In genomic region chr12:46372131-46372851, GRCh38 we compare ENCODE assay signal across 1 cellular context.
TF ChIP-seq lines count a peak whose summit lies in the region.

SLC38A2 (minus strand) TSS chr12:46372773; CDS start chr12:46371293, 1,480 bp downstream.

TF ChIP-seq in HEK293, 187 proteins besides CTCF, POLR2A, EP300 and RAD21 (continued from another document and continues in another):
- no peak for TF ChIP-seq PRDM6 (tag by site-specific recombination; IDR thresholded peaks at IDR 0.05)
- peak; percentile 89 for TF ChIP-seq ZFHX2 (tag by site-specific recombination; conservative IDR thresholded peaks at IDR 0.05)
- TF ChIP-seq ZNF629 (tag by site-specific recombination; IDR thresholded peaks at IDR 0.05): peak; percentile 48
- 0 out of 2 replicates have a peak, but pooled peaks have one; percentile 16 for TF ChIP-seq ZNF24 (tag by site-specific recombination; IDR thresholded peaks at IDR 0.05)
- no peak for TF ChIP-seq ZNF398 (tag by site-specific recombination; IDR thresholded peaks at IDR 0.05)
- peak; percentile 49 for TF ChIP-seq SP7 (tag by site-specific recombination; IDR thresholded peaks at IDR 0.05)
- TF ChIP-seq ZBTB20 (tag by site-specific recombination; IDR thresholded peaks at IDR 0.05): no peak
- TF ChIP-seq EGR2 (tag by site-specific recombination; IDR thresholded peaks at IDR 0.05; ENCODE audit: low read depth): no peak; the same call in none of the 2 replicates
- TF ChIP-seq ZNF37A (tag by site-specific recombination; IDR thresholded peaks at IDR 0.05): no peak
- TF ChIP-seq REPIN1 (tag by site-specific recombination; IDR thresholded peaks at IDR 0.05; ENCODE audit: low read depth): no peak; the same call in 1 of the 2 replicates
- no peak for TF ChIP-seq ZNF645 (tag by site-specific recombination; IDR thresholded peaks at IDR 0.05)
- TF ChIP-seq, protein P1, sequence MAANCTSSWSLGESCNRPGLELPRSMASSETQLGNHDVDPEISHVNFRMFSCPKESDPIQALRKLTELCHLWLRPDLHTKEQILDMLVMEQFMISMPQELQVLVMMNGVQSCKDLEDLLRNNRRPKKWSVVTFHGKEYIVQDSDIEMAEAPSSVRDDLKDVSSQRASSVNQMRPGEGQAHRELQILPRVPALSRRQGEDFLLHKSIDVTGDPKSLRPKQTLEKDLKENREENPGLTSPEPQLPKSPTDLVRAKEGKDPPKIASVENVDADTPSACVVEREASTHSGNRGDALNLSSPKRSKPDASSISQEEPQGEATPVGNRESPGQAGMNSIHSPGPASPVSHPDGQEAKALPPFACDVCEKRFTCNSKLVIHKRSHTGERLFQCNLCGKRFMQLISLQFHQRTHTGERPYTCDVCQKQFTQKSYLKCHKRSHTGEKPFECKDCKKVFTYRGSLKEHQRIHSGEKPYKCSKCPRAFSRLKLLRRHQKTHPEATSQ (tag by site-specific recombination; IDR thresholded peaks at IDR 0.05): no peak
- TF ChIP-seq ZNF585B (tag by site-specific recombination; IDR thresholded peaks at IDR 0.05): no peak
- TF ChIP-seq, protein P2, sequence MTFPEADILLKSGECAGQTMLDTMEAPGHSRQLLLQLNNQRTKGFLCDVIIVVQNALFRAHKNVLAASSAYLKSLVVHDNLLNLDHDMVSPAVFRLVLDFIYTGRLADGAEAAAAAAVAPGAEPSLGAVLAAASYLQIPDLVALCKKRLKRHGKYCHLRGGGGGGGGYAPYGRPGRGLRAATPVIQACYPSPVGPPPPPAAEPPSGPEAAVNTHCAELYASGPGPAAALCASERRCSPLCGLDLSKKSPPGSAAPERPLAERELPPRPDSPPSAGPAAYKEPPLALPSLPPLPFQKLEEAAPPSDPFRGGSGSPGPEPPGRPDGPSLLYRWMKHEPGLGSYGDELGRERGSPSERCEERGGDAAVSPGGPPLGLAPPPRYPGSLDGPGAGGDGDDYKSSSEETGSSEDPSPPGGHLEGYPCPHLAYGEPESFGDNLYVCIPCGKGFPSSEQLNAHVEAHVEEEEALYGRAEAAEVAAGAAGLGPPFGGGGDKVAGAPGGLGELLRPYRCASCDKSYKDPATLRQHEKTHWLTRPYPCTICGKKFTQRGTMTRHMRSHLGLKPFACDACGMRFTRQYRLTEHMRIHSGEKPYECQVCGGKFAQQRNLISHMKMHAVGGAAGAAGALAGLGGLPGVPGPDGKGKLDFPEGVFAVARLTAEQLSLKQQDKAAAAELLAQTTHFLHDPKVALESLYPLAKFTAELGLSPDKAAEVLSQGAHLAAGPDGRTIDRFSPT (tag by site-specific recombination; IDR thresholded peaks at IDR 0.05): no peak
- TF ChIP-seq RBAK (tag by site-specific recombination; IDR thresholded peaks at IDR 0.05): no peak
- TF ChIP-seq ZNF692 (tag by site-specific recombination; IDR thresholded peaks at IDR 0.05): peak; percentile 52; the same call in 1 of the 2 replicates
- no peak for TF ChIP-seq TRIM28 (IDR thresholded peaks at IDR 0.05; ENCODE audit: borderline replicate concordance, low read length)
- TF ChIP-seq PRDM10 (tag by site-specific recombination; IDR thresholded peaks at IDR 0.05): no peak; the same call in 1 of the 2 replicates
- TF ChIP-seq, protein P3, sequence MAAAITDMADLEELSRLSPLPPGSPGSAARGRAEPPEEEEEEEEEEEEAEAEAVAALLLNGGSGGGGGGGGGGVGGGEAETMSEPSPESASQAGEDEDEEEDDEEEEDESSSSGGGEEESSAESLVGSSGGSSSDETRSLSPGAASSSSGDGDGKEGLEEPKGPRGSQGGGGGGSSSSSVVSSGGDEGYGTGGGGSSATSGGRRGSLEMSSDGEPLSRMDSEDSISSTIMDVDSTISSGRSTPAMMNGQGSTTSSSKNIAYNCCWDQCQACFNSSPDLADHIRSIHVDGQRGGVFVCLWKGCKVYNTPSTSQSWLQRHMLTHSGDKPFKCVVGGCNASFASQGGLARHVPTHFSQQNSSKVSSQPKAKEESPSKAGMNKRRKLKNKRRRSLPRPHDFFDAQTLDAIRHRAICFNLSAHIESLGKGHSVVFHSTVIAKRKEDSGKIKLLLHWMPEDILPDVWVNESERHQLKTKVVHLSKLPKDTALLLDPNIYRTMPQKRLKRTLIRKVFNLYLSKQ (tag by site-specific recombination; IDR thresholded peaks at IDR 0.05; ENCODE audit: borderline replicate concordance): no peak
- TF ChIP-seq, protein P4, sequence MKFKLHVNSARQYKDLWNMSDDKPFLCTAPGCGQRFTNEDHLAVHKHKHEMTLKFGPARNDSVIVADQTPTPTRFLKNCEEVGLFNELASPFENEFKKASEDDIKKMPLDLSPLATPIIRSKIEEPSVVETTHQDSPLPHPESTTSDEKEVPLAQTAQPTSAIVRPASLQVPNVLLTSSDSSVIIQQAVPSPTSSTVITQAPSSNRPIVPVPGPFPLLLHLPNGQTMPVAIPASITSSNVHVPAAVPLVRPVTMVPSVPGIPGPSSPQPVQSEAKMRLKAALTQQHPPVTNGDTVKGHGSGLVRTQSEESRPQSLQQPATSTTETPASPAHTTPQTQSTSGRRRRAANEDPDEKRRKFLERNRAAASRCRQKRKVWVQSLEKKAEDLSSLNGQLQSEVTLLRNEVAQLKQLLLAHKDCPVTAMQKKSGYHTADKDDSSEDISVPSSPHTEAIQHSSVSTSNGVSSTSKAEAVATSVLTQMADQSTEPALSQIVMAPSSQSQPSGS (tag by site-specific recombination; IDR thresholded peaks at IDR 0.05; ENCODE audit: low read depth): no peak
- TF ChIP-seq ZNF184 (tag by site-specific recombination; IDR thresholded peaks at IDR 0.05): no peak
- no peak for TF ChIP-seq ZBTB1 (tag by site-specific recombination; IDR thresholded peaks at IDR 0.05)
- no peak; the same call in none of the 2 replicates for TF ChIP-seq HOXD13 (CRISPR knock-in tag; IDR thresholded peaks at IDR 0.05; ENCODE audit: borderline replicate concordance)
- TF ChIP-seq GFI1B (tag by site-specific recombination; IDR thresholded peaks at IDR 0.05): no peak
- peak; percentile 88 for TF ChIP-seq KLF16 (tag by site-specific recombination; IDR thresholded peaks at IDR 0.05)
- TF ChIP-seq, protein P5, sequence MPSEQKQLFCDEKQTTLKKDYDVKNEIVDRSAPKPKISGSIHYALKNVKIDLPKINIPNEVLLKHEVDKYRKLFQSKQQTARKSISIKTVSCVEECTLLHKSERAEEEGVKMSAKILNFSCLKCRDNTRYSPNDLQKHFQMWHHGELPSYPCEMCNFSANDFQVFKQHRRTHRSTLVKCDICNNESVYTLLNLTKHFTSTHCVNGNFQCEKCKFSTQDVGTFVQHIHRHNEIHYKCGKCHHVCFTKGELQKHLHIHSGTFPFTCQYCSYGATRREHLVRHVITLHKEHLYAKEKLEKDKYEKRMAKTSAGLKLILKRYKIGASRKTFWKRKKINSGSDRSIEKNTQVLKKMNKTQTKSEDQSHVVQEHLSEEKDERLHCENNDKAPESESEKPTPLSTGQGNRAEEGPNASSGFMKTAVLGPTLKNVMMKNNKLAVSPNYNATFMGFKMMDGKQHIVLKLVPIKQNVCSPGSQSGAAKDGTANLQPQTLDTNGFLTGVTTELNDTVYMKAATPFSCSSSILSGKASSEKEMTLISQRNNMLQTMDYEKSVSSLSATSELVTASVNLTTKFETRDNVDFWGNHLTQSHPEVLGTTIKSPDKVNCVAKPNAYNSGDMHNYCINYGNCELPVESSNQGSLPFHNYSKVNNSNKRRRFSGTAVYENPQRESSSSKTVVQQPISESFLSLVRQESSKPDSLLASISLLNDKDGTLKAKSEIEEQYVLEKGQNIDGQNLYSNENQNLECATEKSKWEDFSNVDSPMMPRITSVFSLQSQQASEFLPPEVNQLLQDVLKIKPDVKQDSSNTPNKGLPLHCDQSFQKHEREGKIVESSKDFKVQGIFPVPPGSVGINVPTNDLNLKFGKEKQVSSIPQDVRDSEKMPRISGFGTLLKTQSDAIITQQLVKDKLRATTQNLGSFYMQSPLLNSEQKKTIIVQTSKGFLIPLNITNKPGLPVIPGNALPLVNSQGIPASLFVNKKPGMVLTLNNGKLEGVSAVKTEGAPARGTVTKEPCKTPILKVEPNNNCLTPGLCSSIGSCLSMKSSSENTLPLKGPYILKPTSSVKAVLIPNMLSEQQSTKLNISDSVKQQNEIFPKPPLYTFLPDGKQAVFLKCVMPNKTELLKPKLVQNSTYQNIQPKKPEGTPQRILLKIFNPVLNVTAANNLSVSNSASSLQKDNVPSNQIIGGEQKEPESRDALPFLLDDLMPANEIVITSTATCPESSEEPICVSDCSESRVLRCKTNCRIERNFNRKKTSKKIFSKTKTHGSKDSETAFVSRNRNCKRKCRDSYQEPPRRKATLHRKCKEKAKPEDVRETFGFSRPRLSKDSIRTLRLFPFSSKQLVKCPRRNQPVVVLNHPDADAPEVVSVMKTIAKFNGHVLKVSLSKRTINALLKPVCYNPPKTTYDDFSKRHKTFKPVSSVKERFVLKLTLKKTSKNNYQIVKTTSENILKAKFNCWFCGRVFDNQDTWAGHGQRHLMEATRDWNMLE (tag by site-specific recombination; conservative IDR thresholded peaks at IDR 0.05; ENCODE audit: low read depth): no peak
- TF ChIP-seq ZNF146 (tag by site-specific recombination; IDR thresholded peaks at IDR 0.05): no peak
- 0 out of 2 replicates have a peak, but pooled peaks have one; percentile 3 for TF ChIP-seq ZNF677 (tag by site-specific recombination; IDR thresholded peaks at IDR 0.05)
- TF ChIP-seq ZNF341 (tag by site-specific recombination; IDR thresholded peaks at IDR 0.05; ENCODE audit: low read depth): peak; percentile 78
- TF ChIP-seq KLF17 (tag by site-specific recombination; IDR thresholded peaks at IDR 0.05): peak; percentile 51; the same call in 1 of the 2 replicates
